8 cellular contexts compared by ENCODE assay signal in the genomic region with DNA sequence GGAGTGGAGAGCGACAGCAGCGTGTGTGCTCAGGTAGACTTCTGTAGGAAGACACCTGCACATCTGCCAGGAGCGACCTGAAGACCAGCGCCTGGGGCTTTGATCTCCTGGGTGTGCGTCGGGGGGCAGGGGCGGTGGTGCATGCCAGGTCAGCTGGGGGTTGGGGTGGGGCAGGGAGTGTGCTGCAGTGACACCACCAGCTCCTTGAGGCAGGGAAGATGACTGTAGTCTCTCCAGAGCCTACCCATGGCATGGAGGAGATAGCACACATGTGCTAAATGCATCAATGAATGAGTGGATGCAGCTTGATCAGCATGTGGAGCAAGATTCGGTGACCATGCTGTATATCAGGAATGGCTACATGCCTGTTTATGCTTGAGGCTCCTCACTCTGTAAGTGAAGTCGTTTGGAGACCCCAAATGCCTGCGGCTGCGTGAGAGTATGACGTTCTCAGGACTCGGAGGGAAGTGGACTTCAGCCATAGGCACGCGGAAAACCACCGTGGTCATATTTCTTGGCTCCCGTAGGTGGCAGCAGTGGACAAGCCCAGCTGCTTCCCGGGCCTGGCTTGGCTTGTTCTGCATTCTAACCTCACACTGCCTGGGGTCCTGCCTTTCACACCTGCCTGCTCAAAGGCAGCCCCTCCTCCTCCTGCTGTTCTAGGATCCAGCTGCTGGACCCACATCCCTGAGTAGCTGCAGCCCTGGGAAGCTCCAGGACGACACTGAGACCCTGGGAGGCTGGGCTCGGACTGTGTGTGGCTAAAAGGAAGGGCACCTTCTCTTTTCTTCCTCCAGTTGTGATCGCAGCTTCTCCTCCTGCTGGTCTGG. TPM values are rescaled to one million over a fixed set of nuclear protein-coding genes. Genes with fewer than 3 reads are reported as not detected.
DNase-seq lines count a peak whose midpoint lies in the region; ATAC-seq and TF ChIP-seq lines count a peak whose summit lies in the region.

No MANE protein-coding gene starts in this region.

- no peaks in the 10 kb centered on the region for H4K20me1 ChIP-seq in OCI-LY1 (ENCODE audit: insufficient read depth, low read length)

- H3K4me1 ChIP-seq in OCI-LY1 (ENCODE audit: insufficient read depth, low read length, severe bottlenecking) (no peaks in the 10 kb centered on the region), upper lobe of right lung (peaks cover 6% of the 10 kb centered on the region)

- H3K9me3 ChIP-seq in OCI-LY1 (ENCODE audit: low read length) (no peaks in the 10 kb centered on the region), upper lobe of right lung (no peaks in the 10 kb centered on the region)

- H3K27me3 ChIP-seq in OCI-LY1 (ENCODE audit: insufficient read depth, low read length), result no peaks in the 10 kb centered on the region
- no peaks in the 10 kb centered on the region for H3K27me3 ChIP-seq in upper lobe of right lung

- H3K9ac ChIP-seq in OCI-LY1 (ENCODE audit: low read length), result no peak overlapping the region

- no peaks in the 10 kb centered on the region for H3K9me3 Mint-ChIP-seq in activated T-helper 17 cell treated with anti-CD3 and anti-CD28 coated beads, Interleukin-2, amount 50 U/mL, for 72 hours

- no peak overlapping the region for H2AFZ ChIP-seq in OCI-LY1 (ENCODE audit: low read length)

- no peaks in the 10 kb centered on the region for H3K4me1 Mint-ChIP-seq in activated T-helper 17 cell treated with anti-CD3 and anti-CD28 coated beads, Interleukin-2, amount 50 U/mL, for 72 hours

- no peak overlapping the region for H3K4me3 Mint-ChIP-seq in activated T-helper 17 cell treated with anti-CD3 and anti-CD28 coated beads, Interleukin-2, amount 50 U/mL, for 72 hours

- no peaks in the 10 kb centered on the region for H3F3A ChIP-seq in OCI-LY1 (ENCODE audit: insufficient read depth, low read length)

- H3K79me2 ChIP-seq in OCI-LY1 (ENCODE audit: insufficient read depth, low read length), result no peaks in the 10 kb centered on the region

- no peaks in the 10 kb centered on the region for H3K36me3 Mint-ChIP-seq in activated T-helper 17 cell treated with anti-CD3 and anti-CD28 coated beads, Interleukin-2, amount 50 U/mL, for 72 hours (ENCODE audit: low read depth)

- TF ChIP-seq CTCF in AG10803 (conservative IDR thresholded peaks at IDR 0.05; ENCODE audit: low read length) (peak; percentile 90), OCI-LY1 (IDR thresholded peaks at IDR 0.05; ENCODE audit: low read length) (peak; percentile 63), omental fat pad (IDR thresholded peaks at IDR 0.05) (no peak), upper lobe of right lung (IDR thresholded peaks at IDR 0.05) (peak; percentile 79)

- DNase-seq in AG10803 (ENCODE audit: low read depth), result peak; percentile 62
- DNase-seq in HuH-7.5 (ENCODE audit: low spot score), result peak; percentile 52
- DNase-seq in globus pallidus (ENCODE audit: low spot score), result peak; percentile 74
- DNase-seq in omental fat pad (ENCODE audit: low spot score), result no peak
- DNase-seq in upper lobe of right lung, result peak; percentile 78

- intact Hi-C loops in upper lobe of right lung (cut with DNase I), result no loop called here

- no peak overlapping the region for H3K4me2 ChIP-seq in OCI-LY1 (ENCODE audit: low read length)

- H3K36me3 ChIP-seq in OCI-LY1 (ENCODE audit: insufficient read depth, low read length) (no peaks in the 10 kb centered on the region), upper lobe of right lung (no peaks in the 10 kb centered on the region)

- peaks cover 10% of the 10 kb centered on the region for H3K27me3 Mint-ChIP-seq in activated T-helper 17 cell treated with anti-CD3 and anti-CD28 coated beads, Interleukin-2, amount 50 U/mL, for 72 hours

- H3K4me3 ChIP-seq in AG10803 (ENCODE audit: low read length) (no peak overlapping the region), OCI-LY1 (ENCODE audit: low read depth, low read length, poor library complexity, severe bottlenecking) (no peak overlapping the region), upper lobe of right lung (no peak overlapping the region)

- ATAC-seq in GM18520 (IDR thresholded peaks at IDR 0.05; ENCODE audit: unreplicated experiment), result peak; percentile 43
- ATAC-seq in activated T-helper 17 cell treated with anti-CD3 and anti-CD28 coated beads, Interleukin-2, amount 50 U/mL, for 72 hours (replicated peaks), result peak; percentile 61
- peak; percentile 36 for ATAC-seq in omental fat pad (ENCODE audit: low FRiP score)
- ATAC-seq in upper lobe of right lung, result peak; percentile 93

- no peaks in the 10 kb centered on the region for H3K9me2 ChIP-seq in OCI-LY1 (ENCODE audit: low read depth, low read length)

- H3K27ac ChIP-seq in OCI-LY1 (ENCODE audit: low read depth, low read length, poor library complexity, severe bottlenecking) (no peak overlapping the region), upper lobe of right lung (no peak overlapping the region)

- no peak overlapping the region for H3K27ac Mint-ChIP-seq in activated T-helper 17 cell treated with anti-CD3 and anti-CD28 coated beads, Interleukin-2, amount 50 U/mL, for 72 hours

RNA-seq across cellular contexts. Expression of gene KCNK16, which starts 39.4 kb away (rescaled TPM):
- not detected for total RNA-seq in activated T-helper 17 cell treated with anti-CD3 and anti-CD28 coated beads, Interleukin-2, amount 50 U/mL, for 72 hours
- not detected for total RNA-seq in omental fat pad
- total RNA-seq in upper lobe of right lung, result not detected

RNA-seq across cellular contexts. Expression of gene KCNK17, which starts 47.7 kb away (rescaled TPM):
- total RNA-seq in activated T-helper 17 cell treated with anti-CD3 and anti-CD28 coated beads, Interleukin-2, amount 50 U/mL, for 72 hours, result not detected
- total RNA-seq in omental fat pad (under 1 TPM in 2 of 4 donors, not detected in 2; 0.24 to 0.28 TPM), upper lobe of right lung (3.7 TPM)

Comparison
In these comparisons a context has a peak if more than half of its experiments do, and no peak if none do; other contexts are left out.
1. CTCF ChIP-seq: peak in AG10803 (single experiment), OCI-LY1 (single experiment) and upper lobe of right lung (single experiment); none in omental fat pad (0 of 3).
2. ATAC-seq: peak in every context shown above with its lines; median percentile 93 in upper lobe of right lung; 61 in activated T-helper 17 cell treated with anti-CD3 and anti-CD28 coated beads, Interleukin-2, amount 50 U/mL, for 72 hours; 43 in GM18520; 36 in omental fat pad.